ENCODE assay signal across 1 cellular context in the genomic region with DNA sequence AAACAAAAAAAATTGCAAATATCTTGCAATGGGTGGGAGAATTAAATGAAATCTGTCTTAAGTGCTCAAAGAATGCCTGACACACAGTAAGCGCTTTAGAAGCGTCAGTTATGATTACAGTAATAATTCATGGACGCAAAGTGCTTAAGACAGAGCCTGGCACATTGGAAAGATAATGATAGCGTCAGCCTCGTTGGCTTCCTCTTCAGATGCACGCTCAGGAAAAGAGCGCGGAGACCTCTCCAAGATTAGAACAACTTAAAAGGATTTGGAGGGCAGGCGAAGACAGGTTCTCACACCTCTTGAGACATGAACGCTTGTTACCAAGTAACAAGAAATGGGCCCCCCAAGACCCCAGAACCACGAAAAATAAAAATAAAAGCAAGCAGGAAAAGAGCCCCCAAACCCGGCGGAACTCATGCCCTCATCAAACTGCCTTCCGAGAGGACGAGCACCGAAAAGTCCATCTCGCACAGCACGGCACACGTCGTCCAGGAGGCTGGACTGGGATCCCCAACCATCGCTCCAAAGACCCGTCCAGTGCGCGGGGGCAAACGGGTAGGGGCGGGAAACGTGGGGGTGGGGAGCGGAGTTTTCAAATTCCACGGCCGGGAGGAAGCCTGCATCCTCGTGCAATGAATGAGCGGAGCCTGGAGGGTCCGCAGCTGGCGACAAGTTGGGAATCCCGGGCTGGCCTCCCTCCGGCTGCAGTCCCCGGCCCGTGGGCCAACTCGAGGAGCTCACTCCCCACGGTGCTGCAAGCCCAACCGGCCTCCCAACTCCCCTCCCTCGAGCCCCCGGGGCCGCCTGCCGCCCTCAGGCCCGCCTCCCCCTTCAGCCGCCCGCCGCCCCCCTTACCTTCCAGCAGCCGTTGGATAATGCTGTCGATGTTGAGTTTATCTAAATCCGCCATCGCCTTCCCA.
TF ChIP-seq lines count a peak whose summit lies in the region.

No MANE protein-coding gene starts in this region.

TF ChIP-seq in endothelial cell of umbilical vein, 7 proteins besides CTCF, POLR2A, EP300 and RAD21:
- TF ChIP-seq POLR2AphosphoS5 (IDR thresholded peaks at IDR 0.05; ENCODE audit: insufficient read depth, low read depth, low read length) (peak; percentile 3), MYC (IDR thresholded peaks at IDR 0.05; ENCODE audit: low read depth, low read length) (no peak)
